28 cellular contexts compared by ENCODE assay signal in genomic region chr19:33705090-33705847, GRCh38.
A peak's percentile ranks its signal among the peaks of the same experiment; 100 is the strongest.
DNase-seq lines count a peak whose midpoint lies in the region; ATAC-seq, FAIRE-seq and TF ChIP-seq lines count a peak whose summit lies in the region.
"Had no signal": no experiment of that assay in that cellular context is flagged by ENCODE, and none has a peak within 500 bp of the region (broad histone marks: within the 10 kb centered on the region; RNA-seq: fewer than 3 reads in every experiment).

No MANE protein-coding gene starts in this region.

- TF ChIP-seq CTCF in RWPE2 (IDR thresholded peaks at IDR 0.05; ENCODE audit: poor library complexity, severe bottlenecking) = no peak
- no peak for TF ChIP-seq CTCF in kidney (IDR thresholded peaks at IDR 0.05; ENCODE audit: borderline replicate concordance, extremely low read depth, insufficient read depth)
- TF ChIP-seq CTCF in foreskin fibroblast (IDR thresholded peaks at IDR 0.05; ENCODE audit: low read depth, low read length) = no peak

- H3K9ac ChIP-seq in kidney (ENCODE audit: low read length in 2 of 2) = no peak overlapping the region
- H3K9ac ChIP-seq: BLaER1 treated with 17β-estradiol and CSF1 and Interleukin-3, amounts not matched to agents 10 nM and 100 nM; KMS-11 had no signal

- H3K36me3 ChIP-seq in RWPE2 (ENCODE audit: low read depth) = no peaks in the 10 kb centered on the region
- no peaks in the 10 kb centered on the region for H3K36me3 ChIP-seq in kidney (ENCODE audit: control insufficient read depth in 1 of 2, insufficient read depth in 2 of 2, low read length in 2 of 2)
- H3K36me3 ChIP-seq: BLaER1 treated with 17β-estradiol and CSF1 and Interleukin-3, amounts not matched to agents 10 nM and 100 nM; lower lobe of right lung; neutrophil; tibial artery had no signal

- peaks cover 10% of the 10 kb centered on the region for H3K27me3 ChIP-seq in RWPE2 (ENCODE audit: insufficient read depth, poor library complexity, severe bottlenecking)
- H3K27me3 ChIP-seq: BLaER1 treated with 17β-estradiol and CSF1 and Interleukin-3, amounts not matched to agents 10 nM and 100 nM; neutrophil; tibial artery had no signal

- H3K4me3 ChIP-seq in RWPE2 (ENCODE audit: severe bottlenecking) = no peak overlapping the region
- no peak overlapping the region for H3K4me3 ChIP-seq in kidney (ENCODE audit: low read length in 2 of 2)
- no peak overlapping the region for H3K4me3 ChIP-seq in foreskin fibroblast (ENCODE audit: low read depth in 1 of 2, low read length in 2 of 2)
- H3K4me3 ChIP-seq: BLaER1 treated with 17β-estradiol and CSF1 and Interleukin-3, amounts not matched to agents 10 nM and 100 nM; dorsolateral prefrontal cortex; lower lobe of right lung; tibial artery had no signal

- H3K4me1 ChIP-seq in RWPE2 (ENCODE audit: insufficient read depth, poor library complexity, severe bottlenecking) (no peaks in the 10 kb centered on the region), kidney (ENCODE audit: control insufficient read depth in 1 of 2, insufficient read depth in 1 of 2, low read depth in 1 of 2, low read length in 2 of 2) (no peaks in the 10 kb centered on the region)
- H3K4me1 ChIP-seq: BLaER1 treated with 17β-estradiol and CSF1 and Interleukin-3, amounts not matched to agents 10 nM and 100 nM; lower lobe of right lung; tibial artery had no signal

- DNase-seq in left cardiac atrium (peak; percentile 11), left ventricle myocardium superior (no peak), RWPE2 (ENCODE audit: low spot score) (peak; percentile 35), kidney (peak; percentile 65), foreskin fibroblast (no peak), NCI-H748 treated with DMSO at 0.1 percent for 48 hours (lab: John Stamatoyannopoulos, UW) (no peak)
- DNase-seq: ACHN; activated CD4-positive, alpha-beta T cell treated with anti-CD3 and anti-CD28 coated beads for 4 hours; activated naive CD4-positive, alpha-beta T cell treated with anti-CD3 and anti-CD28 coated beads, Interleukin-2, amount 10 ng/mL, durations not matched to agents 7 days and 5 days; activated T-cell treated with anti-CD3 and anti-CD28 coated beads, Interleukin-2, amount 50 U/mL, for 48 hours; anterior cingulate cortex; central memory CD4-positive, alpha-beta T cell; EL; GOT3; lower lobe of right lung; NCI-H1694 treated with DMSO at 0.1 percent for 48 hours; NCI-H2171 treated with DMSO at 0.1 percent for 48 hours; stimulated activated CD4-positive, alpha-beta T cell treated with anti-CD3 and anti-CD28 coated beads, Interleukin-4, amount 100 ng/mL, for 4 hours; T-cell; tibial artery had no signal

- ATAC-seq in left cardiac atrium (no peak), left ventricle myocardium superior (no peak), RWPE2 (ENCODE audit: low read depth) (no peak), HG03139 (IDR thresholded peaks at IDR 0.05; ENCODE audit: unreplicated experiment) (no peak), HG03342 (IDR thresholded peaks at IDR 0.05; ENCODE audit: unreplicated experiment) (no peak)
- ATAC-seq: lower lobe of right lung, T-cell had no signal

- intact Hi-C loops in left cardiac atrium (cut with DNase I) (no loop called here), left ventricle myocardium superior (cut with micrococcal nuclease) (no loop called here), kidney (cut with DNase I) (no loop called here)

- no peak for FAIRE-seq in kidney (lab: Jason Lieb, UNC)
- FAIRE-seq: TTC549 had no signal

- H3K27ac ChIP-seq in RWPE2 (ENCODE audit: poor library complexity, severe bottlenecking) = no peak overlapping the region
- H3K27ac ChIP-seq in kidney (ENCODE audit: low read depth in 2 of 2, low read length in 2 of 2) = no peak overlapping the region
- H3K27ac ChIP-seq: BLaER1 treated with 17β-estradiol and CSF1 and Interleukin-3, amounts not matched to agents 10 nM and 100 nM; dorsolateral prefrontal cortex; epithelial cell of prostate; KMS-11; lower lobe of right lung; neutrophil; tibial artery had no signal

- no peaks in the 10 kb centered on the region for H3K9me3 ChIP-seq in RWPE2 (ENCODE audit: severe bottlenecking)
- peaks cover 0 to 5% of the 10 kb centered on the region in 2 donors for H3K9me3 ChIP-seq in kidney (ENCODE audit: control insufficient read depth in 1 of 2, low read length in 2 of 2)
- H3K9me3 ChIP-seq: neutrophil had no signal

Comparison
In these comparisons a context has a peak if more than half of its experiments do, and no peak if none do; other contexts are left out.
1. DNase-seq: peak in left cardiac atrium (single experiment), RWPE2 (single experiment) and kidney (single experiment); none in left ventricle myocardium superior (single experiment), foreskin fibroblast (0 of 2) and NCI-H748 treated with DMSO at 0.1 percent for 48 hours (single experiment).